Comparison of ENCODE assay signal across 25 cellular contexts in genomic region chr13:80712026-80712425, GRCh38.
"Had no signal": no experiment of that assay in that cellular context is flagged by ENCODE, and none has a peak within 500 bp of the region (broad histone marks: within the 10 kb centered on the region; RNA-seq: fewer than 3 reads in every experiment).

No MANE protein-coding gene starts in this region.

- H3K27me3 ChIP-seq: cardiac muscle cell, gastroesophageal sphincter, neutrophil, ovary, tibial artery had no signal

- DNase-seq: activated CD8-positive, alpha-beta memory T cell treated with anti-CD3 and anti-CD28 coated beads, Interleukin-2, amount 50 U/mL, for 4 hours; activated naive CD4-positive, alpha-beta T cell; activated naive CD8-positive, alpha-beta T cell treated with anti-CD3 and anti-CD28 coated beads for 36 hours; activated T-cell treated with anti-CD3 and anti-CD28 coated beads, Interleukin-2, amount 50 U/mL, for 24 hours; amniotic stem cell; effector CD4-positive, alpha-beta T cell; erythroblast; head of caudate nucleus; islet precursor cell; left colon; mesenchymal stem cell; ovary; right cardiac atrium; stimulated activated CD4-positive, alpha-beta T cell treated with anti-CD3 and anti-CD28 coated beads, Interleukin-2, amount 100 ng/mL, for 24 hours; stimulated activated naive CD8-positive, alpha-beta T cell treated with anti-CD3 and anti-CD28 coated beads, Interleukin-15, amount 100 ng/mL, for 72 hours; T-helper 9 cell; tibial artery had no signal

- H3K4me1 Mint-ChIP-seq: activated naive CD8-positive, alpha-beta T cell treated with anti-CD3 and anti-CD28 coated beads for 36 hours; activated T-helper 17 cell treated with anti-CD3 and anti-CD28 coated beads, Interleukin-2, amount 50 U/mL, for 72 hours; stimulated activated effector memory CD8-positive, alpha-beta T cell treated with anti-CD3 and anti-CD28 coated beads, Interleukin-12 subunit alpha, Interleukin-12 subunit beta, amount 100 ng/mL, for 72 hours; stimulated activated naive CD8-positive, alpha-beta T cell treated with anti-CD3 and anti-CD28 coated beads, Interleukin-15, amount 100 ng/mL, for 72 hours had no signal

- ATAC-seq: activated T-helper 17 cell treated with anti-CD3 and anti-CD28 coated beads, Interleukin-2, amount 50 U/mL, for 72 hours; gastroesophageal sphincter; left colon; right cardiac atrium; stimulated activated effector memory CD8-positive, alpha-beta T cell treated with anti-CD3 and anti-CD28 coated beads, Interleukin-12 subunit alpha, Interleukin-12 subunit beta, amount 100 ng/mL, for 72 hours; stimulated activated naive CD8-positive, alpha-beta T cell treated with anti-CD3 and anti-CD28 coated beads, Interleukin-15, amount 100 ng/mL, for 72 hours; WTC11 had no signal

- H3K36me3 ChIP-seq: cardiac muscle cell, gastroesophageal sphincter, neutrophil, ovary, tibial artery had no signal

- H3K36me3 Mint-ChIP-seq: activated naive CD8-positive, alpha-beta T cell treated with anti-CD3 and anti-CD28 coated beads for 36 hours; stimulated activated effector memory CD8-positive, alpha-beta T cell treated with anti-CD3 and anti-CD28 coated beads, Interleukin-12 subunit alpha, Interleukin-12 subunit beta, amount 100 ng/mL, for 72 hours had no signal

- H3K4me3 ChIP-seq: cardiac muscle cell, gastroesophageal sphincter, ovary, tibial artery had no signal

- H3K9me3 ChIP-seq: neutrophil, ovary had no signal

- H3K27me3 Mint-ChIP-seq: activated naive CD8-positive, alpha-beta T cell treated with anti-CD3 and anti-CD28 coated beads for 36 hours; activated T-cell treated with anti-CD3 and anti-CD28 coated beads, Interleukin-2, amount 50 U/mL, for 24 hours; activated T-helper 17 cell treated with anti-CD3 and anti-CD28 coated beads, Interleukin-2, amount 50 U/mL, for 72 hours; dendritic cell treated with granulocyte-macrophage colony-stimulating factor and Interleukin-4, amounts not matched to agents 40 ng/mL and 50 ng/mL, for 4 days; stimulated activated naive CD8-positive, alpha-beta T cell treated with anti-CD3 and anti-CD28 coated beads, Interleukin-15, amount 100 ng/mL, for 72 hours had no signal

- H3K27ac ChIP-seq: cardiac muscle cell, gastroesophageal sphincter, neutrophil, ovary, tibial artery had no signal

- H3K27ac Mint-ChIP-seq: activated naive CD8-positive, alpha-beta T cell treated with anti-CD3 and anti-CD28 coated beads for 36 hours; activated T-cell treated with anti-CD3 and anti-CD28 coated beads, Interleukin-2, amount 50 U/mL, for 24 hours; activated T-helper 17 cell treated with anti-CD3 and anti-CD28 coated beads, Interleukin-2, amount 50 U/mL, for 72 hours; dendritic cell treated with granulocyte-macrophage colony-stimulating factor and Interleukin-4, amounts not matched to agents 40 ng/mL and 50 ng/mL, for 4 days; nephron; stimulated activated effector memory CD8-positive, alpha-beta T cell treated with anti-CD3 and anti-CD28 coated beads, Interleukin-12 subunit alpha, Interleukin-12 subunit beta, amount 100 ng/mL, for 72 hours; stimulated activated naive CD8-positive, alpha-beta T cell treated with anti-CD3 and anti-CD28 coated beads, Interleukin-15, amount 100 ng/mL, for 72 hours; WTC11 had no signal

- H3K4me1 ChIP-seq: gastroesophageal sphincter, tibial artery had no signal

- H3K4me3 Mint-ChIP-seq: activated naive CD8-positive, alpha-beta T cell treated with anti-CD3 and anti-CD28 coated beads for 36 hours; activated T-cell treated with anti-CD3 and anti-CD28 coated beads, Interleukin-2, amount 50 U/mL, for 24 hours; activated T-helper 17 cell treated with anti-CD3 and anti-CD28 coated beads, Interleukin-2, amount 50 U/mL, for 72 hours; dendritic cell treated with granulocyte-macrophage colony-stimulating factor and Interleukin-4, amounts not matched to agents 40 ng/mL and 50 ng/mL, for 4 days; nephron; stimulated activated effector memory CD8-positive, alpha-beta T cell treated with anti-CD3 and anti-CD28 coated beads, Interleukin-12 subunit alpha, Interleukin-12 subunit beta, amount 100 ng/mL, for 72 hours; stimulated activated naive CD8-positive, alpha-beta T cell treated with anti-CD3 and anti-CD28 coated beads, Interleukin-15, amount 100 ng/mL, for 72 hours; WTC11 had no signal
